ENCODE assay signal across 24 cellular contexts in the genomic region with DNA sequence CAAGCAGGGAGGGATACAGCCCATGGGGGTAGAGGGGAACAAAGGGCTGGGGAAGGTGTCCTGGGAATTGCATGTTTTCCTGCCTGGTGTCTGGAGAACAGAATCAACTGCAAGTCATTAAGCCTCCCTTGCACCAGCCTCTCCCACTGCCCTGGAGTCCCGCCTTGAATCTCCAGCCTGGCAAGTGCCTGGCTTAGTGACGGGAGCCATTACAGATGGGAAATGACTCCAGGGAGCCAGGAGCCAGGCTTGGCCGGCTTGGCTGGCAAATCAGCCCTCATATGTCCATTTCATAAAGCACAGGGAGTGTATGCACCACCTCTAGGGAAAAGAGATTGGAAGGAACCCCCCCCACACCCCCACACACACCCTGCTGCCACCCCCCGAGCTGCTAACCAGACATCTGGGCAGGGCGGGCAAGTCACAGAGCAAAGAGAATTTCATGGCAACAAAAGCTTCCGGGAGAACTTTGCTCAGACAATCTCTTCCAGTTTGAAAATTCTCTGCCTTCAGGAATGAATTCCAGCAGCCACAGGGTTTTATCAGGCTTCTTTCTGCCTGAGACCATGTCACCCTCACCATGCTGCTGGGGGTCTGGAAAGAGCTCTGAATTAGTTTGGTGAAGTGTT.
"Had no signal": no experiment of that assay in that cellular context is flagged by ENCODE, and none has a peak within 500 bp of the region (broad histone marks: within the 10 kb centered on the region; RNA-seq: fewer than 3 reads in every experiment).

No MANE protein-coding gene starts in this region.

- H3K4me3 ChIP-seq: body of pancreas, cardiac muscle cell, gastrocnemius medialis, prostate gland, vagina had no signal

- H3K36me3 ChIP-seq: cardiac muscle cell, gastrocnemius medialis, prostate gland, vagina had no signal

- H3K9me3 Mint-ChIP-seq: activated CD4-positive, alpha-beta T cell treated with anti-CD3 and anti-CD28 coated beads, Interleukin-2, amount 10 ng/mL, durations not matched to agents 24 days and 14 days; activated CD8-positive, alpha-beta T cell treated with anti-CD3 and anti-CD28 coated beads for 36 hours; activated naive CD4-positive, alpha-beta T cell treated with anti-CD3 and anti-CD28 coated beads, Interleukin-2, amount 10 ng/mL, durations not matched to agents 7 days and 5 days; dendritic cell treated with granulocyte-macrophage colony-stimulating factor and Interleukin-4, amounts not matched to agents 40 ng/mL and 50 ng/mL, for 4 days; neural crest cell; stimulated activated naive CD8-positive, alpha-beta T cell treated with anti-CD3 and anti-CD28 coated beads, Interleukin-15, Interleukin-2, amounts not matched to agents 100 ng/mL and 50 ng/mL, for 24 hours had no signal

- ATAC-seq: activated CD4-positive, CD25-positive, alpha-beta regulatory T cell treated with anti-CD3 and anti-CD28 coated beads, Interleukin-2, amount 50 U/mL, for 24 hours; activated CD8-positive, alpha-beta memory T cell treated with anti-CD3 and anti-CD28 coated beads, Interleukin-2, amount 10 ng/mL, durations not matched to agents 7 days and 5 days; activated CD8-positive, alpha-beta T cell treated with anti-CD3 and anti-CD28 coated beads for 36 hours; body of pancreas; gastrocnemius medialis; left ventricle myocardium superior; T-helper 17 cell had no signal

- H3K4me3 Mint-ChIP-seq: activated CD4-positive, alpha-beta T cell treated with anti-CD3 and anti-CD28 coated beads, Interleukin-2, amount 10 ng/mL, durations not matched to agents 24 days and 14 days; activated CD8-positive, alpha-beta memory T cell treated with anti-CD3 and anti-CD28 coated beads, Interleukin-2, amount 10 ng/mL, durations not matched to agents 7 days and 5 days; activated CD8-positive, alpha-beta T cell treated with anti-CD3 and anti-CD28 coated beads for 36 hours; activated naive CD4-positive, alpha-beta T cell treated with anti-CD3 and anti-CD28 coated beads, Interleukin-2, amount 10 ng/mL, durations not matched to agents 7 days and 5 days; dendritic cell treated with granulocyte-macrophage colony-stimulating factor and Interleukin-4, amounts not matched to agents 40 ng/mL and 50 ng/mL, for 4 days; neural crest cell; stimulated activated naive CD8-positive, alpha-beta T cell treated with anti-CD3 and anti-CD28 coated beads, Interleukin-15, Interleukin-2, amounts not matched to agents 100 ng/mL and 50 ng/mL, for 24 hours; T-helper 17 cell had no signal

- H3K27ac ChIP-seq: body of pancreas, cardiac muscle cell, gastrocnemius medialis, prostate gland, VCaP had no signal

- H3K27ac Mint-ChIP-seq: activated CD4-positive, alpha-beta T cell treated with anti-CD3 and anti-CD28 coated beads, Interleukin-2, amount 10 ng/mL, durations not matched to agents 24 days and 14 days; activated CD8-positive, alpha-beta memory T cell treated with anti-CD3 and anti-CD28 coated beads, Interleukin-2, amount 10 ng/mL, durations not matched to agents 7 days and 5 days; activated CD8-positive, alpha-beta T cell treated with anti-CD3 and anti-CD28 coated beads for 36 hours; activated naive CD4-positive, alpha-beta T cell treated with anti-CD3 and anti-CD28 coated beads, Interleukin-2, amount 10 ng/mL, durations not matched to agents 7 days and 5 days; dendritic cell treated with granulocyte-macrophage colony-stimulating factor and Interleukin-4, amounts not matched to agents 40 ng/mL and 50 ng/mL, for 4 days; stimulated activated naive CD8-positive, alpha-beta T cell treated with anti-CD3 and anti-CD28 coated beads, Interleukin-15, Interleukin-2, amounts not matched to agents 100 ng/mL and 50 ng/mL, for 24 hours; T-helper 17 cell had no signal

- DNase-seq: activated CD4-positive, alpha-beta T cell treated with anti-CD3 and anti-CD28 coated beads, Interleukin-2, amount 10 ng/mL, durations not matched to agents 24 days and 14 days; activated CD8-positive, alpha-beta memory T cell treated with anti-CD3 and anti-CD28 coated beads, Interleukin-2, amount 10 ng/mL, durations not matched to agents 7 days and 5 days; activated CD8-positive, alpha-beta T cell treated with anti-CD3 and anti-CD28 coated beads for 36 hours; activated effector memory CD4-positive, alpha-beta T cell treated with anti-CD3 and anti-CD28 coated beads, Interleukin-2, amount 50 U/mL, for 16 hours; activated naive CD4-positive, alpha-beta T cell treated with anti-CD3 and anti-CD28 coated beads, Interleukin-2, amount 10 ng/mL, durations not matched to agents 7 days and 5 days; activated T-cell treated with anti-CD3 and anti-CD28 coated beads for 4 hours; amygdala; body of pancreas; effector CD4-positive, alpha-beta T cell; gastrocnemius medialis; hypothalamus; left ventricle myocardium superior; mammary epithelial cell; stimulated activated CD4-positive, alpha-beta T cell treated with anti-CD3 and anti-CD28 coated beads, Interleukin-12 subunit alpha, Interleukin-12 subunit beta, amount 100 ng/mL, for 4 hours; T-helper 17 cell; trophoblast cell had no signal

- H3K27me3 Mint-ChIP-seq: activated CD4-positive, alpha-beta T cell treated with anti-CD3 and anti-CD28 coated beads, Interleukin-2, amount 10 ng/mL, durations not matched to agents 24 days and 14 days; activated CD8-positive, alpha-beta T cell treated with anti-CD3 and anti-CD28 coated beads for 36 hours had no signal

- H3K4me1 ChIP-seq: gastrocnemius medialis, prostate gland had no signal

- H3K4me1 Mint-ChIP-seq: activated CD4-positive, alpha-beta T cell treated with anti-CD3 and anti-CD28 coated beads, Interleukin-2, amount 10 ng/mL, durations not matched to agents 24 days and 14 days; activated CD8-positive, alpha-beta memory T cell treated with anti-CD3 and anti-CD28 coated beads, Interleukin-2, amount 10 ng/mL, durations not matched to agents 7 days and 5 days; activated naive CD4-positive, alpha-beta T cell treated with anti-CD3 and anti-CD28 coated beads, Interleukin-2, amount 10 ng/mL, durations not matched to agents 7 days and 5 days; T-helper 17 cell had no signal

- H3K36me3 Mint-ChIP-seq: activated CD8-positive, alpha-beta memory T cell treated with anti-CD3 and anti-CD28 coated beads, Interleukin-2, amount 10 ng/mL, durations not matched to agents 7 days and 5 days; activated naive CD4-positive, alpha-beta T cell treated with anti-CD3 and anti-CD28 coated beads, Interleukin-2, amount 10 ng/mL, durations not matched to agents 7 days and 5 days had no signal

- H3K9me3 ChIP-seq: body of pancreas, gastrocnemius medialis, prostate gland, vagina had no signal

- H3K27me3 ChIP-seq: body of pancreas, gastrocnemius medialis, vagina had no signal
